In genomic region chr18:41818381-41819355, GRCh38 we compare ENCODE assay signal across 22 cellular contexts.
"Had no signal": no experiment of that assay in that cellular context is flagged by ENCODE, and none has a peak within 500 bp of the region (broad histone marks: within the 10 kb centered on the region; RNA-seq: fewer than 3 reads in every experiment).

No MANE protein-coding gene starts in this region.

- H3K27me3 ChIP-seq: body of pancreas, gastrocnemius medialis, right atrium auricular region, spleen, thyroid gland had no signal

- H3K36me3 Mint-ChIP-seq: natural killer cell treated with Interleukin-12 subunit alpha and Interleukin-12 subunit beta and Interleukin-15 and Interleukin-18, amount 100 ng/mL, for 72 hours had no signal

- H3K4me1 ChIP-seq: body of pancreas, gastrocnemius medialis, pancreas, psoas muscle, right atrium auricular region, spleen, thyroid gland had no signal

- DNase-seq: activated CD4-positive, alpha-beta T cell treated with anti-CD3 and anti-CD28 coated beads for 1 hour; activated CD4-positive, alpha-beta T cell treated with anti-CD3 and anti-CD28 coated beads, Interleukin-2, amount 50 U/mL, for 1 hour; activated CD8-positive, alpha-beta T cell treated with anti-CD3 and anti-CD28 coated beads, Interleukin-2, amount 10 ng/mL, durations not matched to agents 7 days and 5 days; activated gamma-delta T cell; activated naive CD4-positive, alpha-beta T cell treated with anti-CD3 and anti-CD28 coated beads, Interleukin-2, amount 50 U/mL, for 16 hours; activated naive CD8-positive, alpha-beta T cell treated with anti-CD3 and anti-CD28 coated beads, Interleukin-2, amount 50 U/mL, for 24 hours; anterior cingulate cortex; body of pancreas; effector CD8-positive, alpha-beta T cell; gastrocnemius medialis; hippocampal formation; pancreas; psoas muscle; spleen; stimulated activated CD4-positive, alpha-beta T cell treated with anti-CD3 and anti-CD28 coated beads, Interleukin-4, amount 100 ng/mL, for 24 hours; stimulated activated naive CD4-positive, alpha-beta T cell treated with Interleukin-2 at 50 U/mL for 16 hours; thyroid gland; WERI-Rb-1 had no signal

- H3K27ac Mint-ChIP-seq: activated CD8-positive, alpha-beta T cell treated with anti-CD3 and anti-CD28 coated beads, Interleukin-2, amount 10 ng/mL, durations not matched to agents 7 days and 5 days; activated naive CD8-positive, alpha-beta T cell treated with anti-CD3 and anti-CD28 coated beads, Interleukin-2, amount 50 U/mL, for 24 hours; activated T-helper 1 cell treated with anti-CD3 and anti-CD28 coated beads, Interleukin-12 subunit alpha, Interleukin-12 subunit beta, Interleukin-2, Interleukin-4 antibody, amounts not matched to agents 30 ng/mL and 10 ng/mL and 1 ng/mL, durations not matched to agents 14 hours and 24 hours and 36 hours; natural killer cell treated with Interleukin-12 subunit alpha and Interleukin-12 subunit beta and Interleukin-15 and Interleukin-18, amount 100 ng/mL, for 72 hours had no signal

- H3K36me3 ChIP-seq: gastrocnemius medialis, pancreas, right atrium auricular region, spleen, thyroid gland, WERI-Rb-1 had no signal

- H3K4me3 ChIP-seq: body of pancreas, gastrocnemius medialis, pancreas, psoas muscle, right atrium auricular region, spleen, thyroid gland had no signal

- H3K4me3 Mint-ChIP-seq: activated CD8-positive, alpha-beta T cell treated with anti-CD3 and anti-CD28 coated beads, Interleukin-2, amount 10 ng/mL, durations not matched to agents 7 days and 5 days; activated naive CD8-positive, alpha-beta T cell treated with anti-CD3 and anti-CD28 coated beads, Interleukin-2, amount 50 U/mL, for 24 hours; activated T-helper 1 cell treated with anti-CD3 and anti-CD28 coated beads, Interleukin-12 subunit alpha, Interleukin-12 subunit beta, Interleukin-2, Interleukin-4 antibody, amounts not matched to agents 30 ng/mL and 10 ng/mL and 1 ng/mL, durations not matched to agents 14 hours and 24 hours and 36 hours; natural killer cell treated with Interleukin-12 subunit alpha and Interleukin-12 subunit beta and Interleukin-15 and Interleukin-18, amount 100 ng/mL, for 72 hours had no signal

- H3K9me3 ChIP-seq: body of pancreas, gastrocnemius medialis, pancreas, psoas muscle, right atrium auricular region, thyroid gland had no signal

- H3K27me3 Mint-ChIP-seq: activated naive CD8-positive, alpha-beta T cell treated with anti-CD3 and anti-CD28 coated beads, Interleukin-2, amount 50 U/mL, for 24 hours; natural killer cell treated with Interleukin-12 subunit alpha and Interleukin-12 subunit beta and Interleukin-15 and Interleukin-18, amount 100 ng/mL, for 72 hours had no signal

- H3K27ac ChIP-seq: body of pancreas, gastrocnemius medialis, pancreas, psoas muscle, right atrium auricular region, spleen, thyroid gland, WERI-Rb-1 had no signal

- ATAC-seq: activated CD8-positive, alpha-beta T cell treated with anti-CD3 and anti-CD28 coated beads, Interleukin-2, amount 10 ng/mL, durations not matched to agents 7 days and 5 days; activated naive CD8-positive, alpha-beta T cell treated with anti-CD3 and anti-CD28 coated beads, Interleukin-2, amount 50 U/mL, for 24 hours; body of pancreas; esophagus mucosa; gastrocnemius medialis; natural killer cell treated with Interleukin-12 subunit alpha and Interleukin-12 subunit beta and Interleukin-15 and Interleukin-18, amount 100 ng/mL, for 72 hours; pancreas; psoas muscle had no signal

- H3K9me3 Mint-ChIP-seq: activated naive CD8-positive, alpha-beta T cell treated with anti-CD3 and anti-CD28 coated beads, Interleukin-2, amount 50 U/mL, for 24 hours; activated T-helper 1 cell treated with anti-CD3 and anti-CD28 coated beads, Interleukin-12 subunit alpha, Interleukin-12 subunit beta, Interleukin-2, Interleukin-4 antibody, amounts not matched to agents 30 ng/mL and 10 ng/mL and 1 ng/mL, durations not matched to agents 14 hours and 24 hours and 36 hours had no signal

- H3K4me1 Mint-ChIP-seq: activated naive CD8-positive, alpha-beta T cell treated with anti-CD3 and anti-CD28 coated beads, Interleukin-2, amount 50 U/mL, for 24 hours had no signal
